ENCODE assay signal across 8 cellular contexts in the genomic region with DNA sequence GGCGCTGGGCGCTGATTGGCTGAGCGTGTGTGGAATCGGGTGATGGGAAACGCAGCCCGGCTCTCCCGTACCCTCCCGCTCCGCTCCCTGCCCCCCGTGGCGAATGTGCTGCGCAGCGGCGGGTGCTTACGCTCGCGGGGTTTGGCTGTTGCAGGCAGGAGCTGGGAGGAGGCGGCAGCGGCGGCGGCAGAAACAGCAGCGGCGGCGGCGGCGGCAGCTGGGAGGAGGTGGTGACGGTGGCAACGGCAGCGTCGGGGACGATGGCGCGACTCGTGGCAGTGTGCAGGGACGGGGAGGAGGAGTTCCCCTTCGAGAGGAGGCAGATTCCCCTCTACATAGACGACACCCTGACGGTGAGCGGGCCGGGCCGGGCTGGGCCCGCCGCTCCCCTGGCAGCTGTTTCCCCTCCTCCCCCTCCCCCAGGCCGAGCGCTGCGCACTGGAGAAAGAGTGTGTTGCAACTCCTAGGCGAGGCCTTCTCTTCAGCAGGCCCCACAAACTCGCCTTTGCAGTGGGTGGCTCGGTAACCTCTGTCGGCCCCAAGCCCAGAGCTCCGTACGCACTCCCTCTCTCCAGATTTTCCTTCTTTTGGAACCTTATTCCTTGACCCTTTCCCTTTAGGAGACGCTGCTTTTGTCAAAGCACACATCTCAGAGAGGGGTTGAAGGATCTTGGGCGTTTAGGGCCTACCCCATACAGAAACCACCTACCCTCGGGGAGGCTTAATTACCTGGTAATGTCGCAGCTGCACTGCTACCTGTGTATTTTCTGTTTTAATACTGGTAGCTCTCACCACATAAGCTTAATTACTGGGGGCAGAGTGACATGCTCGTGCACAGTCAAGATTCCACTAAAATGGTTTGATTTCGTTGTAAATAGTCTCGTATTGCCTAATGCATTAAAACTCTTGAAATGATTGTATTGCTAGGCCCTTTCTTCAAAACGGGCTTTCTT. TPM values are rescaled to one million over a fixed set of nuclear protein-coding genes. Genes with fewer than 3 reads are reported as not detected.
DNase-seq lines count a peak whose midpoint lies in the region; ATAC-seq and TF ChIP-seq lines count a peak whose summit lies in the region.

No MANE protein-coding gene starts in this region.

- H3K27ac Mint-ChIP-seq in progenitor cell of endocrine pancreas, result peak overlapping the region; percentile 98

- H3K4me1 Mint-ChIP-seq in progenitor cell of endocrine pancreas (ENCODE audit: low read depth), result peaks cover 20% of the 10 kb centered on the region

- no peaks in the 10 kb centered on the region for H3K9me3 ChIP-seq in upper lobe of right lung

- H3K27me3 Mint-ChIP-seq in progenitor cell of endocrine pancreas, result no peaks in the 10 kb centered on the region

- H3K27me3 ChIP-seq in upper lobe of right lung, result no peaks in the 10 kb centered on the region

- H3K4me3 ChIP-seq in GM12875 (ENCODE audit: low read depth, low read length) (peak overlapping the region; percentile 81), upper lobe of right lung (peak overlapping the region; percentile 88)

- H3K4me3 Mint-ChIP-seq in progenitor cell of endocrine pancreas (ENCODE audit: low read depth), result peak overlapping the region; percentile 91

- DNase-seq in NCI-H1436 (lab: John Stamatoyannopoulos, UW) (peak; percentile 98), SW480 (ENCODE audit: low spot score) (peak; percentile 96), amniotic epithelial cell (ENCODE audit: low read depth) (peak; percentile 97), left cardiac atrium (peak; percentile 96), progenitor cell of endocrine pancreas (ENCODE audit: low spot score, unreplicated experiment) (peak; percentile 98), upper lobe of right lung (peak; percentile 99)

- ATAC-seq in HG02798 (IDR thresholded peaks at IDR 0.05; ENCODE audit: poor library complexity, unreplicated experiment), result peak; percentile 80
- ATAC-seq in left cardiac atrium, result peak; percentile 93 to 94
- ATAC-seq in upper lobe of right lung, result peak; percentile 94

- no peaks in the 10 kb centered on the region for H3K9me3 Mint-ChIP-seq in progenitor cell of endocrine pancreas (ENCODE audit: low read depth)

- H3K27ac ChIP-seq in upper lobe of right lung, result peak overlapping the region; percentile 99

- intact Hi-C loops in left cardiac atrium (cut with DNase I), result no loop called here
- intact Hi-C loops in upper lobe of right lung (cut with DNase I), result no loop called here

- no peaks in the 10 kb centered on the region for H3K36me3 ChIP-seq in upper lobe of right lung

- peaks cover 38% of the 10 kb centered on the region for H3K4me1 ChIP-seq in upper lobe of right lung

- 0 out of 2 replicates have a peak, but pooled peaks have one; percentile 16 for TF ChIP-seq CTCF in GM12875 (IDR thresholded peaks at IDR 0.05; ENCODE audit: borderline replicate concordance, insufficient read depth, low read depth, low read length)
- TF ChIP-seq CTCF in progenitor cell of endocrine pancreas (IDR thresholded peaks at IDR 0.05; ENCODE audit: unreplicated experiment), result no peak
- TF ChIP-seq CTCF in upper lobe of right lung (IDR thresholded peaks at IDR 0.05), result no peak

- peaks cover 2% of the 10 kb centered on the region for H3K36me3 Mint-ChIP-seq in progenitor cell of endocrine pancreas (ENCODE audit: insufficient read depth)

RNA-seq across cellular contexts. Expression of a gene that starts 1.0 kb away (rescaled TPM):
- total RNA-seq in left cardiac atrium (10 to 100 TPM; 44.3 to 50.6 TPM), progenitor cell of endocrine pancreas (74.2 and 75.3 TPM in 2 replicates), upper lobe of right lung (81.7 TPM)

RNA-seq across cellular contexts. Expression of a gene that starts 11.0 kb away (rescaled TPM):
- total RNA-seq in left cardiac atrium (1 to 10 TPM; 5.7 to 9.9 TPM), progenitor cell of endocrine pancreas (7.3 and 8.7 TPM in 2 replicates), upper lobe of right lung (8.6 TPM)

RNA-seq across cellular contexts. Expression of a gene that starts 11.1 kb away (rescaled TPM):
- 10 to 100 TPM; 18.0 to 29.1 TPM for total RNA-seq in left cardiac atrium
- 77.7 and 82.2 TPM in 2 replicates for total RNA-seq in progenitor cell of endocrine pancreas
- total RNA-seq in upper lobe of right lung, result 36.8 TPM

RNA-seq across cellular contexts. Expression of a gene that starts 45.9 kb away (rescaled TPM):
- 10 to 100 TPM; 14.8 to 22.2 TPM for total RNA-seq in left cardiac atrium
- total RNA-seq in progenitor cell of endocrine pancreas, result 12.0 and 15.7 TPM in 2 replicates
- total RNA-seq in upper lobe of right lung, result 5.7 TPM

RNA-seq across cellular contexts. Expression of a gene that starts 55.6 kb away (rescaled TPM):
- total RNA-seq in left cardiac atrium (1 to 10 TPM; 3.8 to 6.8 TPM), progenitor cell of endocrine pancreas (6.6 and 7.1 TPM in 2 replicates), upper lobe of right lung (5.6 TPM)

Comparison
In these comparisons a context has a peak if more than half of its experiments do, and no peak if none do; other contexts are left out.
1. Peak in every context shown above with its lines: DNase-seq, ATAC-seq, H3K4me3 ChIP-seq and H3K27ac ChIP-seq.